ENCODE assay signal across 9 cellular contexts in the genomic region with DNA sequence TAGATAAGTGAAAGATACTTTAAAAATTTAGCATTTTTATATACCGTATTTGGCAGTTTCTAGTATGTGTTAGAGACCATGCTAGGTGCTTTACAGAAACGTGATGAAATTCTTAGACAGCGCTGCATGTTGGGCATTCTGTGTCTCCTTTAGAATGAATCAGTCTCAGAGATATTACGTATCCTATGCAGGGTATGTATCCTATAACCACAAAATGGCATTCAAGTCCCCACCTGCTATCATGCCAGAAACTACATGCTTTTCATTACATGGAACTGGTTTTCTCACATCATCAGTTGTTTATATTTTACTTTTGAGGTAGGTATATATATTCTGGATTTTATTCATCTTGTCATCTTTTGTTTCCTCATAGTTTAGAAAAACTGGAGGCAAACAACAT. TPM values are rescaled to one million over a fixed set of nuclear protein-coding genes. Genes with fewer than 3 reads are reported as not detected.
"Had no signal": no experiment of that assay in that cellular context is flagged by ENCODE, and none has a peak within 500 bp of the region (broad histone marks: within the 10 kb centered on the region; RNA-seq: fewer than 3 reads in every experiment).

No MANE protein-coding gene starts in this region.

- H3K36me3 ChIP-seq: HAP-1 had no signal

- H2AFZ ChIP-seq: GM23248, GM23338 had no signal

- H3K4me2 ChIP-seq: GM23338 had no signal

- H3K4me1 ChIP-seq: HAP-1 had no signal

- H3K4me3 ChIP-seq: GM23248, GM23338, HAP-1 had no signal

- H3K27ac ChIP-seq: GM23248 had no signal

- DNase-seq: GM23248, GOT3, H7, H9, HCEC 1CT, HFFc6 had no signal

- H3K9me3 ChIP-seq: HAP-1 had no signal

- H3K9ac ChIP-seq: GM23248 had no signal

RNA-seq across cellular contexts. Expression of gene SLC35D3, which starts 57.4 kb away (rescaled TPM):
- total RNA-seq: GM23248, H4, HFFc6 had no signal
- polyA plus RNA-seq: GM23248 had no signal
